In the genomic region with DNA sequence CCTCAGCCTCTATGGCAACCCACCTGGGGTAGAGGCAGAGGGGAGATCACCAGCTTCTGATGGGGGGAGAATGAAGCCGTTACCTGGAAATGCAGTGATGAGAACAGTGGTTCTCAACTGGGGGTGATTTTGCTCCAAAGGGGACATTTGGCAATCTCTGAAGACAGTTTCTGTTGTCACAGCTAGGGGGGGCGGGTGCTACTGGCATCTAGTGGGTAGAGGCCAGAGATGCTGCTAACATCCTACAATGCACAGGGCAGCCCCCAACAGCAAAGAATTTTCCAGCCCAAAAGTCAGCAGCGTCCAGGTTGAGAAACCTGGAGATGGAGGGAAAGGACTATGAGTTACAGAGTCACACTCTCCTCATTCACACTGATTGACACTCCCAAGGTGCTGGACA, we compare ENCODE assay signal across 13 cellular contexts.
A peak's percentile ranks its signal among the peaks of the same experiment; 100 is the strongest.
DNase-seq lines count a peak whose midpoint lies in the region; ATAC-seq and TF ChIP-seq lines count a peak whose summit lies in the region.
"Had no signal": no experiment of that assay in that cellular context is flagged by ENCODE, and none has a peak within 500 bp of the region (broad histone marks: within the 10 kb centered on the region; RNA-seq: fewer than 3 reads in every experiment).

No MANE protein-coding gene starts in this region.

- no peak overlapping the region for H3K4me3 Mint-ChIP-seq in stimulated activated naive CD8-positive, alpha-beta T cell treated with anti-CD3 and anti-CD28 coated beads, Interleukin-15, amount 100 ng/mL, for 72 hours
- H3K4me3 Mint-ChIP-seq: activated CD8-positive, alpha-beta memory T cell treated with anti-CD3 and anti-CD28 coated beads, Interleukin-2, amount 10 ng/mL, durations not matched to agents 7 days and 5 days; stimulated activated naive CD8-positive, alpha-beta T cell treated with anti-CD3 and anti-CD28 coated beads, Interleukin-15, Interleukin-2, amounts not matched to agents 100 ng/mL and 50 ng/mL, for 24 hours had no signal

- H3K27me3 ChIP-seq in right atrium auricular region = no peaks in the 10 kb centered on the region
- H3K27me3 ChIP-seq in Peyer's patch = no peaks in the 10 kb centered on the region
- H3K27me3 ChIP-seq: body of pancreas had no signal

- ATAC-seq in stimulated activated naive CD8-positive, alpha-beta T cell treated with anti-CD3 and anti-CD28 coated beads, Interleukin-15, Interleukin-2, amounts not matched to agents 100 U/mL and 50 U/mL, for 24 hours = no peak
- ATAC-seq in stimulated activated naive CD8-positive, alpha-beta T cell treated with anti-CD3 and anti-CD28 coated beads, Interleukin-15, amount 100 ng/mL, for 72 hours = no peak
- ATAC-seq in GM21529 (IDR thresholded peaks at IDR 0.05; ENCODE audit: unreplicated experiment) (no peak), GM21717 (IDR thresholded peaks at IDR 0.05; ENCODE audit: unreplicated experiment) (no peak)
- ATAC-seq: activated CD8-positive, alpha-beta memory T cell treated with anti-CD3 and anti-CD28 coated beads, Interleukin-2, amount 10 ng/mL, durations not matched to agents 7 days and 5 days had no signal

- TF ChIP-seq CTCF in VCaP (conservative IDR thresholded peaks at IDR 0.05) (no peak), right atrium auricular region (IDR thresholded peaks at IDR 0.05) (peak in 1 of 2 donors; percentile 23), Peyer's patch (IDR thresholded peaks at IDR 0.05) (no peak)

- H3K9me3 ChIP-seq in right atrium auricular region (no peaks in the 10 kb centered on the region), Peyer's patch (no peaks in the 10 kb centered on the region)
- H3K9me3 ChIP-seq: body of pancreas, mucosa of descending colon had no signal

- H3K4me1 ChIP-seq in right atrium auricular region (peaks cover 0 to 12% of the 10 kb centered on the region in 2 donors), Peyer's patch (no peaks in the 10 kb centered on the region)

- H3K36me3 ChIP-seq in right atrium auricular region (no peaks in the 10 kb centered on the region), Peyer's patch (no peaks in the 10 kb centered on the region)

- H3K9me3 Mint-ChIP-seq in stimulated activated naive CD8-positive, alpha-beta T cell treated with anti-CD3 and anti-CD28 coated beads, Interleukin-15, amount 100 ng/mL, for 72 hours = no peaks in the 10 kb centered on the region
- H3K9me3 Mint-ChIP-seq: stimulated activated naive CD8-positive, alpha-beta T cell treated with anti-CD3 and anti-CD28 coated beads, Interleukin-15, Interleukin-2, amounts not matched to agents 100 ng/mL and 50 ng/mL, for 24 hours had no signal

- peaks cover 37% of the 10 kb centered on the region for H3K27me3 Mint-ChIP-seq in stimulated activated naive CD8-positive, alpha-beta T cell treated with anti-CD3 and anti-CD28 coated beads, Interleukin-15, amount 100 ng/mL, for 72 hours

- H3K4me1 Mint-ChIP-seq in stimulated activated naive CD8-positive, alpha-beta T cell treated with anti-CD3 and anti-CD28 coated beads, Interleukin-15, amount 100 ng/mL, for 72 hours = no peaks in the 10 kb centered on the region

- H3K4me3 ChIP-seq in right atrium auricular region (no peak overlapping the region), Peyer's patch (no peak overlapping the region)
- H3K4me3 ChIP-seq: body of pancreas, mucosa of descending colon, SK-N-MC had no signal

- H3K27ac ChIP-seq in VCaP = peak overlapping the region; percentile 50
- peak overlapping the region; percentile 54 to 66 for H3K27ac ChIP-seq in right atrium auricular region
- peak overlapping the region in 2 of 4 donors; percentile 35 to 61 for H3K27ac ChIP-seq in Peyer's patch
- H3K27ac ChIP-seq: body of pancreas, SK-N-MC had no signal

- H3K27ac Mint-ChIP-seq in stimulated activated naive CD8-positive, alpha-beta T cell treated with anti-CD3 and anti-CD28 coated beads, Interleukin-15, amount 100 ng/mL, for 72 hours = no peak overlapping the region
- H3K27ac Mint-ChIP-seq: activated CD8-positive, alpha-beta memory T cell treated with anti-CD3 and anti-CD28 coated beads, Interleukin-2, amount 10 ng/mL, durations not matched to agents 7 days and 5 days; stimulated activated naive CD8-positive, alpha-beta T cell treated with anti-CD3 and anti-CD28 coated beads, Interleukin-15, Interleukin-2, amounts not matched to agents 100 ng/mL and 50 ng/mL, for 24 hours had no signal

- TF ChIP-seq POLR2A in Peyer's patch (IDR thresholded peaks at IDR 0.05) = no peak

- peak; percentile 8 for DNase-seq in stimulated activated naive CD8-positive, alpha-beta T cell treated with anti-CD3 and anti-CD28 coated beads, Interleukin-15, Interleukin-2, amounts not matched to agents 100 U/mL and 50 U/mL, for 24 hours
- no peak for DNase-seq in stimulated activated naive CD8-positive, alpha-beta T cell treated with anti-CD3 and anti-CD28 coated beads, Interleukin-15, amount 100 ng/mL, for 72 hours
- DNase-seq in right atrium auricular region (ENCODE audit: low spot score) = no peak
- DNase-seq in Peyer's patch = no peak
- DNase-seq in T1000 (lab: John Stamatoyannopoulos, UW) = no peak
- DNase-seq: activated CD8-positive, alpha-beta memory T cell treated with anti-CD3 and anti-CD28 coated beads, Interleukin-2, amount 10 ng/mL, durations not matched to agents 7 days and 5 days; body of pancreas; mucosa of descending colon had no signal
